8 cellular contexts compared by ENCODE assay signal in genomic region chr4:86935833-86936721, GRCh38. TPM values are rescaled to one million over a fixed set of nuclear protein-coding genes. Genes with fewer than 3 reads are reported as not detected.
A peak's percentile ranks its signal among the peaks of the same experiment; 100 is the strongest.
DNase-seq lines count a peak whose midpoint lies in the region; ATAC-seq, FAIRE-seq and TF ChIP-seq lines count a peak whose summit lies in the region.

No MANE protein-coding gene starts in this region.

- peak overlapping the region; percentile 59 to 86 (median 84) for H3K4me3 ChIP-seq in endothelial cell of umbilical vein (replicated peaks in 1 of 3; ENCODE audit: insufficient read depth in 1 of 3, low read depth in 1 of 3, low read length in 3 of 3)
- peak overlapping the region; percentile 15 for H3K4me3 ChIP-seq in mucosa of stomach (ENCODE audit: low read length)

- BruUV-seq in endothelial cell of umbilical vein (replicated peaks; lab: Mats Ljungman, UMichigan): TSS peak; percentile 49

- H3K36me3 ChIP-seq in endothelial cell of umbilical vein (ENCODE audit: control insufficient read depth in 2 of 2, extremely low read depth in 1 of 2, insufficient read depth in 2 of 2, low read length in 2 of 2) (no peaks in the 10 kb centered on the region), mucosa of stomach (ENCODE audit: control insufficient read depth, insufficient read depth, low read length) (no peaks in the 10 kb centered on the region)

- peak; percentile 25 for ATAC-seq in HG02970 (IDR thresholded peaks at IDR 0.05; ENCODE audit: low FRiP score, unreplicated experiment)

- CTCF ChIA-PET in endothelial cell of umbilical vein (lab: Charles Lee): interaction anchor here (0.8 to 2.9 kb wide), 20 partner anchors 10 to 215 kb away, joined by 3 to 66 read pairs (median 4); no protein-coding TSS in a partner anchor

- H3K27me3 ChIP-seq in endothelial cell of umbilical vein (ENCODE audit: control insufficient read depth in 2 of 2, insufficient read depth in 2 of 2, low read length in 2 of 2) (no peaks in the 10 kb centered on the region), mucosa of stomach (ENCODE audit: control insufficient read depth, insufficient read depth, low read length) (no peaks in the 10 kb centered on the region)

- peak; percentile 36 for DNase-seq in NCI-H1436 (lab: John Stamatoyannopoulos, UW)
- DNase-seq in NCI-H1436 treated with DMSO at 0.1 percent for 48 hours (lab: John Stamatoyannopoulos, UW): no peak
- peak; percentile 20 for DNase-seq in NCI-H774 (lab: John Stamatoyannopoulos, UW)
- DNase-seq in activated CD8-positive, alpha-beta memory T cell treated with anti-CD3 and anti-CD28 coated beads for 48 hours (ENCODE audit: low read depth in 2 of 3, low spot score in 2 of 3): peak; percentile 51 to 58 (median 57)
- DNase-seq in endothelial cell of umbilical vein (ENCODE audit: low read depth, low spot score): peak; percentile 84
- DNase-seq in stimulated activated CD8-positive, alpha-beta memory T cell treated with anti-CD3 and anti-CD28 coated beads, Interleukin-7, amount 100 ng/mL, for 24 hours (ENCODE audit: low read depth): peak; percentile 50

- dilution Hi-C loops in endothelial cell of umbilical vein (cut with MboI; ENCODE audit: extremely low pct_ligation_motif_present, low sequenced_read_pairs): no loop called here

- H3K79me2 ChIP-seq in endothelial cell of umbilical vein (ENCODE audit: control insufficient read depth, insufficient read depth, low read length): peaks cover 45% of the 10 kb centered on the region

- peak overlapping the region; percentile 76 for H3K27ac ChIP-seq in endothelial cell of umbilical vein (ENCODE audit: insufficient read depth, low read depth, low read length)

- H3K4me2 ChIP-seq in endothelial cell of umbilical vein (ENCODE audit: insufficient read depth, low read length): peak overlapping the region; percentile 94

- no peak for TF ChIP-seq CTCF in endothelial cell of umbilical vein (IDR thresholded peaks at IDR 0.05; ENCODE audit: extremely low read depth in 1 of 2, insufficient read depth in 1 of 2, low read depth in 1 of 2, low read length in 2 of 2)

- intact Hi-C loops in endothelial cell of umbilical vein (cut with micrococcal nuclease): loop anchor here (1.0 to 2.0 kb wide), 3 partner anchors 39 to 157 kb away; no protein-coding TSS in a partner anchor

- H3K4me1 ChIP-seq in endothelial cell of umbilical vein (ENCODE audit: control insufficient read depth, extremely low read depth, insufficient read depth, low read length) (peaks cover 48% of the 10 kb centered on the region), mucosa of stomach (ENCODE audit: control insufficient read depth, insufficient read depth, low read length) (peaks cover 29% of the 10 kb centered on the region)

- no peaks in the 10 kb centered on the region for H3K9me1 ChIP-seq in endothelial cell of umbilical vein (replicated peaks; ENCODE audit: control insufficient read depth, extremely low read depth, insufficient read depth, low read length)

- peak overlapping the region; percentile 80 for H3K9ac ChIP-seq in endothelial cell of umbilical vein (replicated peaks; ENCODE audit: extremely low read depth, insufficient read depth, low read length)
- peak overlapping the region; percentile 94 for H3K9ac ChIP-seq in mucosa of stomach (ENCODE audit: low read length)

- peak; percentile 72 for FAIRE-seq in endothelial cell of umbilical vein (lab: Jason Lieb, UNC)

- POLR2A ChIA-PET in endothelial cell of umbilical vein (lab: Charles Lee): interaction anchor here (0.6 to 6.4 kb wide), 5 partner anchors 38 to 104 kb away, joined by 3 to 64 read pairs (median 3); no protein-coding TSS in a partner anchor

- peak; percentile 26 for TF ChIP-seq POLR2A in endothelial cell of umbilical vein (IDR thresholded peaks at IDR 0.05; ENCODE audit: low read depth, low read length)

- peak overlapping the region; percentile 27 for H2AFZ ChIP-seq in endothelial cell of umbilical vein (ENCODE audit: low read depth, low read length)

- no peaks in the 10 kb centered on the region for H3K9me3 ChIP-seq in endothelial cell of umbilical vein (replicated peaks; ENCODE audit: control insufficient read depth, insufficient read depth, low read length)
- H3K9me3 ChIP-seq in mucosa of stomach (ENCODE audit: control insufficient read depth, low read length): no peaks in the 10 kb centered on the region

- H4K20me1 ChIP-seq in endothelial cell of umbilical vein (replicated peaks; ENCODE audit: control insufficient read depth, extremely low read depth, insufficient read depth, low read length): no peaks in the 10 kb centered on the region

TF ChIP-seq in endothelial cell of umbilical vein, 7 proteins besides CTCF, POLR2A, EP300 and RAD21:
- TF ChIP-seq FOS (IDR thresholded peaks at IDR 0.05; ENCODE audit: borderline replicate concordance, insufficient read depth, low read length): peak; percentile 85
- TF ChIP-seq EZH2 (IDR thresholded peaks at IDR 0.05; ENCODE audit: borderline replicate concordance, low read depth, low read length, severe bottlenecking): no peak
- TF ChIP-seq MAX (IDR thresholded peaks at IDR 0.05; ENCODE audit: insufficient read depth, insufficient read length): peak; percentile 13
- peak; percentile 31 for TF ChIP-seq JUN (IDR thresholded peaks at IDR 0.05; ENCODE audit: borderline replicate concordance, insufficient read depth, insufficient read length, low read depth)
TF ChIP-seq in endothelial cell of umbilical vein: peak in this region for 3.

RNA-seq across cellular contexts. Expression of gene AFF1, which starts 1.3 kb away (rescaled TPM):
- 80.7 and 106 TPM in 2 replicates for total RNA-seq in endothelial cell of umbilical vein
- 18.6 and 26.2 TPM in 2 replicates for polyA plus RNA-seq in endothelial cell of umbilical vein
- polyA plus RNA-seq in endothelial cell of umbilical vein (2011; cell fraction: cytosol; rRNA removed): 29.9 and 34.0 TPM in 2 replicates
- polyA plus RNA-seq in endothelial cell of umbilical vein (2011; cell fraction: nucleus; rRNA removed): 74.4 and 112 TPM in 2 replicates
- 31.7 and 34.1 TPM in 2 replicates for polyA plus RNA-seq in endothelial cell of umbilical vein (2012)
- polyA minus RNA-seq in endothelial cell of umbilical vein: 94.9 and 108 TPM in 2 replicates
- 24.1 TPM for polyA minus RNA-seq in endothelial cell of umbilical vein (2011; cell fraction: cytosol; rRNA and poly(A)+ RNA removed)
- 154 and 179 TPM in 2 replicates for polyA minus RNA-seq in endothelial cell of umbilical vein (2011; cell fraction: nucleus; rRNA and poly(A)+ RNA removed)

RNA-seq across cellular contexts. Expression of gene C4orf36, which starts 43.9 kb away (rescaled TPM):
- 0.66 TPM in 1 of 2 replicates, not detected in the other for total RNA-seq in endothelial cell of umbilical vein
- not detected in 2 replicates for polyA plus RNA-seq in endothelial cell of umbilical vein
- polyA plus RNA-seq in endothelial cell of umbilical vein (2011; cell fraction: cytosol; rRNA removed): 0.21 and 0.32 TPM in 2 replicates
- polyA plus RNA-seq in endothelial cell of umbilical vein (2011; cell fraction: nucleus; rRNA removed): 0.10 and 0.45 TPM in 2 replicates
- not detected in 2 replicates for polyA plus RNA-seq in endothelial cell of umbilical vein (2012)
- not detected in 2 replicates for polyA minus RNA-seq in endothelial cell of umbilical vein
- not detected for polyA minus RNA-seq in endothelial cell of umbilical vein (2011; cell fraction: cytosol; rRNA and poly(A)+ RNA removed)
- polyA minus RNA-seq in endothelial cell of umbilical vein (2011; cell fraction: nucleus; rRNA and poly(A)+ RNA removed): not detected in 2 replicates
